In the genomic region with DNA sequence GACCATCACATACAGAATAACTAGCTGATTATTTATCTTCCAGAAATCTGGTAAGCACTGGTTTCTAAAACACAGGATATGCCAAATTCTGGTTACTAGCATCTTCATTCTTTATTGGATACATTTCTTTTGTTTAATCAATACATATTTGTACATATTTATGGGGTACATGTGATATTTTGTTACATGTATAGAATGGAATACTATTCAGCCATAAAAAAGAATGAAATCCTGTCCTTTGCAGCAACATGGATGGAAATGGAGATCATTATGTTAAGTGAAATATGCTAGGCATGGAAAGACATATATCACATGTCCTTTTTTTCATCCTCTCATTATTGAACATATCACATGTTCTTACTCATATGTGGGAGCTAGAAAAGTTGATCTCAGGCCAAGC, we compare ENCODE assay signal across 23 cellular contexts.
"Had no signal": no experiment of that assay in that cellular context is flagged by ENCODE, and none has a peak within 500 bp of the region (broad histone marks: within the 10 kb centered on the region; RNA-seq: fewer than 3 reads in every experiment).

No MANE protein-coding gene starts in this region.

- H3K27me3 Mint-ChIP-seq: dendritic cell treated with granulocyte-macrophage colony-stimulating factor and Interleukin-4, amounts not matched to agents 40 ng/mL and 50 ng/mL, for 4 days; effector memory CD8-positive, alpha-beta T cell had no signal

- H3K4me3 Mint-ChIP-seq: dendritic cell treated with granulocyte-macrophage colony-stimulating factor and Interleukin-4, amounts not matched to agents 40 ng/mL and 50 ng/mL, for 4 days; effector memory CD8-positive, alpha-beta T cell; endodermal cell had no signal

- H3K9me3 Mint-ChIP-seq: dendritic cell treated with granulocyte-macrophage colony-stimulating factor and Interleukin-4, amounts not matched to agents 40 ng/mL and 50 ng/mL, for 4 days; effector memory CD8-positive, alpha-beta T cell had no signal

- DNase-seq: colonic mucosa; cortex of kidney; effector CD8-positive, alpha-beta T cell; effector memory CD8-positive, alpha-beta T cell; endodermal cell; erythroblast; esophagus squamous epithelium; foreskin fibroblast; foreskin melanocyte; gastrocnemius medialis; glutamatergic neuron; head of caudate nucleus; heart right ventricle; hippocampal formation; left cardiac atrium; left lung; left ventricle myocardium superior; lower lobe of right lung; mesenchymal stem cell; midbrain had no signal

- ATAC-seq: effector memory CD8-positive, alpha-beta T cell; esophagus mucosa; gastrocnemius medialis; heart right ventricle; left cardiac atrium; left lung; left ventricle myocardium superior; lower lobe of right lung had no signal

- H3K36me3 ChIP-seq: colonic mucosa, esophagus squamous epithelium, gastrocnemius medialis, heart right ventricle, left lung, lower lobe of right lung had no signal

- H3K4me1 ChIP-seq: colonic mucosa, gastrocnemius medialis, left lung had no signal

- H3K27ac ChIP-seq: colonic mucosa, epithelial cell of prostate, esophagus squamous epithelium, gastrocnemius medialis, heart right ventricle, left lung, lower lobe of right lung had no signal

- H3K4me3 ChIP-seq: colonic mucosa, esophagus squamous epithelium, gastrocnemius medialis, heart right ventricle, left lung, lower lobe of right lung had no signal

- H3K27ac Mint-ChIP-seq: dendritic cell treated with granulocyte-macrophage colony-stimulating factor and Interleukin-4, amounts not matched to agents 40 ng/mL and 50 ng/mL, for 4 days; effector memory CD8-positive, alpha-beta T cell; endodermal cell had no signal

- H3K9me3 ChIP-seq: colonic mucosa, esophagus squamous epithelium, gastrocnemius medialis, heart right ventricle, left lung, lower lobe of right lung had no signal
